In genomic region chr20:51624157-51624731, GRCh38 we compare ENCODE assay signal across 8 cellular contexts.
DNase-seq lines count a peak whose midpoint lies in the region; ATAC-seq and TF ChIP-seq lines count a peak whose summit lies in the region.

No MANE protein-coding gene starts in this region.

- no peak for TF ChIP-seq POLR2A in esophagus muscularis mucosa (IDR thresholded peaks at IDR 0.05; ENCODE audit: low read depth)

- H3K4me3 Mint-ChIP-seq in activated CD8-positive, alpha-beta memory T cell treated with anti-CD3 and anti-CD28 coated beads, Interleukin-2, amount 10 ng/mL, durations not matched to agents 7 days and 5 days: no peak overlapping the region
- no peak overlapping the region for H3K4me3 Mint-ChIP-seq in neural crest cell

- H3K4me3 ChIP-seq in HEK293 (ENCODE audit: low read depth, low read length) (no peak overlapping the region), esophagus muscularis mucosa (no peak overlapping the region), tibial artery (no peak overlapping the region)

- H3K36me3 ChIP-seq in HEK293 (ENCODE audit: control insufficient read depth in 2 of 2, insufficient read depth in 1 of 2, low read length in 2 of 2) (peaks cover 0 to 25% of the 10 kb centered on the region in 2 experiments; a peak in 2 of 3 replicates), esophagus muscularis mucosa (peaks cover 3 to 54% (median 29%) of the 10 kb centered on the region in 4 donors), tibial artery (peaks cover 13 to 79% (median 28%) of the 10 kb centered on the region in 3 donors)

- H3K27me3 ChIP-seq in esophagus muscularis mucosa (no peaks in the 10 kb centered on the region), tibial artery (no peaks in the 10 kb centered on the region)

- H3K27me3 Mint-ChIP-seq in activated CD8-positive, alpha-beta memory T cell treated with anti-CD3 and anti-CD28 coated beads, Interleukin-2, amount 10 ng/mL, durations not matched to agents 7 days and 5 days: peaks cover 4% of the 10 kb centered on the region
- H3K27me3 Mint-ChIP-seq in neural crest cell (ENCODE audit: low read depth): no peaks in the 10 kb centered on the region

- peak; percentile 78 for TF ChIP-seq CTCF in HEK293 (tag by site-specific recombination; IDR thresholded peaks at IDR 0.05)
- TF ChIP-seq CTCF in esophagus muscularis mucosa (IDR thresholded peaks at IDR 0.05): peak; percentile 31 to 65 (median 45)
- peak; percentile 77 for TF ChIP-seq CTCF in neural crest cell (conservative IDR thresholded peaks at IDR 0.05)
- TF ChIP-seq CTCF in tibial artery (IDR thresholded peaks at IDR 0.05): peak; percentile 36 to 43

- intact Hi-C loops in esophagus muscularis mucosa (cut with DNase I) (no loop called here), tibial artery (cut with DNase I; ENCODE audit: low total_unique reads) (no loop called here)

- ATAC-seq in activated CD8-positive, alpha-beta memory T cell treated with anti-CD3 and anti-CD28 coated beads, Interleukin-2, amount 10 ng/mL, durations not matched to agents 7 days and 5 days: peak; percentile 71

- CTCF ChIA-PET in HEK293 (lab: Yijun Ruan, JAX): interaction anchor here (0.6 to 2.2 kb wide), 18 partner anchors 15 to 1141 kb away, joined by 3 to 7 read pairs (median 4); no protein-coding TSS in a partner anchor
- CTCF ChIA-PET in activated CD8-positive, alpha-beta memory T cell treated with anti-CD3 and anti-CD28 coated beads, Interleukin-2, amount 10 ng/mL, durations not matched to agents 7 days and 5 days (lab: Charles Lee): interaction anchor here (0.6 to 2.5 kb wide), 14 partner anchors 11 to 637 kb away, joined by 3 to 19 read pairs (median 4); no protein-coding TSS in a partner anchor

- 66% methylated on average over 17 of the region's 17 CpGs for WGBS in esophagus muscularis mucosa

- H3K4me1 ChIP-seq in HEK293 (ENCODE audit: control insufficient read depth, insufficient read depth, low read length) (no peaks in the 10 kb centered on the region), esophagus muscularis mucosa (peaks cover 0 to 6% (median 0%) of the 10 kb centered on the region in 4 donors), tibial artery (peaks cover 0 to 8% (median 0%) of the 10 kb centered on the region in 4 donors)

- POLR2A ChIA-PET in HEK293 (lab: Yijun Ruan, JAX): no interaction called here

- H3K27ac Mint-ChIP-seq in activated CD8-positive, alpha-beta memory T cell treated with anti-CD3 and anti-CD28 coated beads, Interleukin-2, amount 10 ng/mL, durations not matched to agents 7 days and 5 days: no peak overlapping the region
- H3K27ac Mint-ChIP-seq in neural crest cell (ENCODE audit: unreplicated experiment): no peak overlapping the region

- TF ChIP-seq EP300 in esophagus muscularis mucosa (IDR thresholded peaks at IDR 0.05): no peak

- peaks cover 4% of the 10 kb centered on the region for H3K36me3 Mint-ChIP-seq in activated CD8-positive, alpha-beta memory T cell treated with anti-CD3 and anti-CD28 coated beads, Interleukin-2, amount 10 ng/mL, durations not matched to agents 7 days and 5 days
- peaks cover 5% of the 10 kb centered on the region for H3K36me3 Mint-ChIP-seq in neural crest cell (ENCODE audit: low read depth)

- peak; percentile 34 for DNase-seq in COR-L47 (lab: John Stamatoyannopoulos, UW)
- peak; percentile 50 for DNase-seq in NOMO-1 treated with dmso at 0.1 percent for 144 hours (lab: John Stamatoyannopoulos, UW; ENCODE audit: unreplicated experiment)
- DNase-seq in activated CD8-positive, alpha-beta memory T cell treated with anti-CD3 and anti-CD28 coated beads, Interleukin-2, amount 10 ng/mL, durations not matched to agents 7 days and 5 days: peak; percentile 77
- DNase-seq in esophagus muscularis mucosa (ENCODE audit: extremely low spot score): no peak
- DNase-seq in neural crest cell (ENCODE audit: low read depth, low spot score): peak; percentile 82
- peak in 1 of 2 donors; percentile 39 for DNase-seq in tibial artery
- no peak for DNase-seq in GOT3 (lab: John Stamatoyannopoulos, UW)

- no peaks in the 10 kb centered on the region for H3K9me3 Mint-ChIP-seq in activated CD8-positive, alpha-beta memory T cell treated with anti-CD3 and anti-CD28 coated beads, Interleukin-2, amount 10 ng/mL, durations not matched to agents 7 days and 5 days (ENCODE audit: low read depth)
- H3K9me3 Mint-ChIP-seq in neural crest cell: no peaks in the 10 kb centered on the region

- peaks cover 22% of the 10 kb centered on the region for H3K4me1 Mint-ChIP-seq in activated CD8-positive, alpha-beta memory T cell treated with anti-CD3 and anti-CD28 coated beads, Interleukin-2, amount 10 ng/mL, durations not matched to agents 7 days and 5 days
- peaks cover 14% of the 10 kb centered on the region for H3K4me1 Mint-ChIP-seq in neural crest cell

- H3K27ac ChIP-seq in HEK293 (ENCODE audit: extremely low read depth, low read depth, low read length) (no peak overlapping the region), esophagus muscularis mucosa (replicated peaks in 1 of 4) (no peak overlapping the region), tibial artery (no peak overlapping the region)

- H3K9me3 ChIP-seq in HEK293 (ENCODE audit: control insufficient read depth, insufficient read depth, low read depth, low read length) (no peaks in the 10 kb centered on the region), esophagus muscularis mucosa (no peaks in the 10 kb centered on the region), tibial artery (no peaks in the 10 kb centered on the region)

TF ChIP-seq in HEK293, 187 proteins besides CTCF, POLR2A, EP300 and RAD21:
- TF ChIP-seq ZNF654 (tag by site-specific recombination; IDR thresholded peaks at IDR 0.05; ENCODE audit: low read depth) (peak; percentile 65), ZNF362 (tag by site-specific recombination; IDR thresholded peaks at IDR 0.05) (peak; percentile 30; the same call in 1 of the 2 replicates), ZNF239 (tag by site-specific recombination; IDR thresholded peaks at IDR 0.05) (no peak), ZNF2 (tag by site-specific recombination; IDR thresholded peaks at IDR 0.05) (peak; percentile 62; the same call in 1 of the 2 replicates)
- TF ChIP-seq, protein P1, sequence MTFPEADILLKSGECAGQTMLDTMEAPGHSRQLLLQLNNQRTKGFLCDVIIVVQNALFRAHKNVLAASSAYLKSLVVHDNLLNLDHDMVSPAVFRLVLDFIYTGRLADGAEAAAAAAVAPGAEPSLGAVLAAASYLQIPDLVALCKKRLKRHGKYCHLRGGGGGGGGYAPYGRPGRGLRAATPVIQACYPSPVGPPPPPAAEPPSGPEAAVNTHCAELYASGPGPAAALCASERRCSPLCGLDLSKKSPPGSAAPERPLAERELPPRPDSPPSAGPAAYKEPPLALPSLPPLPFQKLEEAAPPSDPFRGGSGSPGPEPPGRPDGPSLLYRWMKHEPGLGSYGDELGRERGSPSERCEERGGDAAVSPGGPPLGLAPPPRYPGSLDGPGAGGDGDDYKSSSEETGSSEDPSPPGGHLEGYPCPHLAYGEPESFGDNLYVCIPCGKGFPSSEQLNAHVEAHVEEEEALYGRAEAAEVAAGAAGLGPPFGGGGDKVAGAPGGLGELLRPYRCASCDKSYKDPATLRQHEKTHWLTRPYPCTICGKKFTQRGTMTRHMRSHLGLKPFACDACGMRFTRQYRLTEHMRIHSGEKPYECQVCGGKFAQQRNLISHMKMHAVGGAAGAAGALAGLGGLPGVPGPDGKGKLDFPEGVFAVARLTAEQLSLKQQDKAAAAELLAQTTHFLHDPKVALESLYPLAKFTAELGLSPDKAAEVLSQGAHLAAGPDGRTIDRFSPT (tag by site-specific recombination; IDR thresholded peaks at IDR 0.05): no peak
- TF ChIP-seq, protein P2, sequence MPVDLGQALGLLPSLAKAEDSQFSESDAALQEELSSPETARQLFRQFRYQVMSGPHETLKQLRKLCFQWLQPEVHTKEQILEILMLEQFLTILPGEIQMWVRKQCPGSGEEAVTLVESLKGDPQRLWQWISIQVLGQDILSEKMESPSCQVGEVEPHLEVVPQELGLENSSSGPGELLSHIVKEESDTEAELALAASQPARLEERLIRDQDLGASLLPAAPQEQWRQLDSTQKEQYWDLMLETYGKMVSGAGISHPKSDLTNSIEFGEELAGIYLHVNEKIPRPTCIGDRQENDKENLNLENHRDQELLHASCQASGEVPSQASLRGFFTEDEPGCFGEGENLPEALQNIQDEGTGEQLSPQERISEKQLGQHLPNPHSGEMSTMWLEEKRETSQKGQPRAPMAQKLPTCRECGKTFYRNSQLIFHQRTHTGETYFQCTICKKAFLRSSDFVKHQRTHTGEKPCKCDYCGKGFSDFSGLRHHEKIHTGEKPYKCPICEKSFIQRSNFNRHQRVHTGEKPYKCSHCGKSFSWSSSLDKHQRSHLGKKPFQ (tag by site-specific recombination; IDR thresholded peaks at IDR 0.05): peak; percentile 88

Comparison
In these comparisons a context has a peak if more than half of its experiments do, and no peak if none do; other contexts are left out.
1. DNase-seq: peak in COR-L47 (single experiment), NOMO-1 treated with dmso at 0.1 percent for 144 hours (single experiment), activated CD8-positive, alpha-beta memory T cell treated with anti-CD3 and anti-CD28 coated beads, Interleukin-2, amount 10 ng/mL, durations not matched to agents 7 days and 5 days (single experiment) and neural crest cell (single experiment); none in esophagus muscularis mucosa (single experiment) and GOT3 (single experiment).
2. Peak in every context shown above with its lines, with median percentiles within 50 percentile points of each other: CTCF ChIP-seq.